ENCODE assay signal across 8 cellular contexts in the genomic region with DNA sequence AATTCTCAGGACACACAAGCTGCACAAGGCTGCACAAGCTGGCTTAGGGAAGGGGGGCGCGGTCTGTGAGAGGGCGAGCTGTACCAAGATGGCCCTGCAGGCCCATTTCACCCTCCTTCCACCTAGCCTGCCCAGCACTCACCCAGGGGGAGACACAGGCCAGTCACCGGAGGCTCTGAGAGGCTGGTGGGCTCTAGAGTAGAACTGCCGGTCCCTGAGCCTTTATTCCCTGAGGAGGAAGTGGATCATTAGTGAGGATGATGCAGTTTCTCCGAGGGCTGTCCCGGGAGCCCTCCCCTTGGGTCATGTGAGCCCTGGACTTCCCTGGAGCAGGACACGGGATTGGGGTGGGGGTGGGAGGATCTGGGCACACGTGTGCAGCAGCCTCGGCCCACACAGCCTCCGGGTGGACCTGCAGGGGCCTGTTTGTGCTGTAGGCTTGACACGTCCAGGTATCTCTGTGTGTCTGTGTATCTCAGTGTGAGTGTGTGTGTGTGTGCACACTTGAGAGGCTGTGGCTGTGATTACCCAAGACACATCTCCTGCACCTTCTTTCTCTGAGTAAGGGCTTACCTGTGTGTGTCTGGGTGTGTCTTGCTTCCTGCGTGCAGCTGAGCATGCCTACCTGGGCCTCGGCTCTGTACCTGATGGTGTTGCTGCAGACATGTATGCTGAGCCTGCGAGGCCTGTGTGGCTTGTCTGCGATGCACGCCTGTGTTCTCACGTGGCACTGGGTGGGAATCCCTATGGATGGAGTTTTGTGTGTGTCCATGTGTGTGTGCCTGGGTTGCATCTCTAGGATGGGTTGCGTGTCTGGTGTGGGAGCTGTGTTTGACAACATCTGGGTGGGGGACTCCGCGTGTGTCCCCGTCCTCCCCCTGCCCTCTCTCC. TPM values are rescaled to one million over a fixed set of nuclear protein-coding genes. Genes with fewer than 3 reads are reported as not detected.
DNase-seq lines count a peak whose midpoint lies in the region; ATAC-seq and TF ChIP-seq lines count a peak whose summit lies in the region.

Gene ACP5 (minus strand): TSS at position 195 of the 891 bp plus-strand sequence. CDS start 328 bp downstream, outside the sequence.

- POLR2A ChIA-PET in CD8-positive, alpha-beta memory T cell (lab: Charles Lee): interaction anchor here (0.5 to 0.6 kb wide), 2 partner anchors 77 to 196 kb away, joined by 3 to 7 read pairs; no protein-coding TSS in a partner anchor
- POLR2A ChIA-PET in T-cell (lab: Charles Lee): no interaction called here

- DNase-seq in CD8-positive, alpha-beta memory T cell: peak in 1 of 5 donors; percentile 23
- DNase-seq in T-cell: peak in 1 of 34 experiments; percentile 18
- peak; percentile 72 to 80 for DNase-seq in foreskin keratinocyte
- DNase-seq in dedifferentiated amniotic fluid mesenchymal stem cell (ENCODE audit: extremely low spot score): no peak
- no peak for DNase-seq in GM03348 (ENCODE audit: low spot score)
- DNase-seq in DMS79 (lab: John Stamatoyannopoulos, UW): no peak

- H3K27me3 ChIP-seq in CD8-positive, alpha-beta memory T cell (ENCODE audit: insufficient read depth, low read length, poor library complexity, severe bottlenecking): no peaks in the 10 kb centered on the region
- H3K27me3 ChIP-seq in foreskin keratinocyte (no peaks in the 10 kb centered on the region), neutrophil (peaks cover 38% of the 10 kb centered on the region)

- peak within 1 kb of the TSS; percentile 35 for H3K27ac ChIP-seq in CD8-positive, alpha-beta memory T cell (ENCODE audit: low read depth, low read length)
- no peak within 1 kb of the TSS for H3K27ac ChIP-seq in foreskin keratinocyte
- H3K27ac ChIP-seq in neutrophil: peak within 1 kb of the TSS; percentile 23

- peak within 1 kb of the TSS; percentile 79 to 89 (median 82) for H3K4me3 Mint-ChIP-seq in CD8-positive, alpha-beta memory T cell
- peak within 1 kb of the TSS; percentile 68 to 80 (median 75) for H3K4me3 Mint-ChIP-seq in T-cell

- H3K36me3 ChIP-seq in CD8-positive, alpha-beta memory T cell (ENCODE audit: insufficient read depth, low read length): no peaks in the 10 kb centered on the region
- no peaks in the 10 kb centered on the region for H3K36me3 ChIP-seq in neutrophil

- no peaks in the 10 kb centered on the region for H3K9me3 ChIP-seq in CD8-positive, alpha-beta memory T cell (ENCODE audit: low read length)
- H3K9me3 ChIP-seq in neutrophil: no peaks in the 10 kb centered on the region

- peaks cover 18 to 46% (median 22%) of the 10 kb centered on the region in 3 donors for H3K4me1 Mint-ChIP-seq in CD8-positive, alpha-beta memory T cell
- H3K4me1 Mint-ChIP-seq in T-cell: peaks cover 22 to 30% (median 25%) of the 10 kb centered on the region in 3 donors

- peaks cover 0 to 18% (median 1%) of the 10 kb centered on the region in 3 donors for H3K36me3 Mint-ChIP-seq in CD8-positive, alpha-beta memory T cell
- peaks cover 6% of the 10 kb centered on the region for H3K36me3 Mint-ChIP-seq in T-cell

- TF ChIP-seq CTCF in foreskin keratinocyte (conservative IDR thresholded peaks at IDR 0.05): no peak
- no peak for TF ChIP-seq CTCF in neutrophil (IDR thresholded peaks at IDR 0.05)

- peak within 1 kb of the TSS; percentile 57 for H3K4me3 ChIP-seq in CD8-positive, alpha-beta memory T cell (ENCODE audit: low read length)
- peak within 1 kb of the TSS; percentile 50 to 66 for H3K4me3 ChIP-seq in neutrophil (ENCODE audit: low read depth in 1 of 2, low read length in 1 of 2)

- peaks cover 47% of the 10 kb centered on the region for H3K4me1 ChIP-seq in CD8-positive, alpha-beta memory T cell (ENCODE audit: insufficient read depth, low read length)
- H3K4me1 ChIP-seq in foreskin keratinocyte (peaks cover 3% of the 10 kb centered on the region), neutrophil (ENCODE audit: control insufficient read depth in 1 of 2, insufficient read depth in 1 of 2, low read depth in 1 of 2, low read length in 1 of 2) (peaks cover 11 to 12% of the 10 kb centered on the region in 2 experiments)

- ATAC-seq in T-cell (replicated peaks in 1 of 4) (peak in 2 of 4 experiments; percentile 11 to 24), foreskin keratinocyte (peak; percentile 53), GM18867 (IDR thresholded peaks at IDR 0.05; ENCODE audit: unreplicated experiment) (no peak)

- peak within 1 kb of the TSS; percentile 50 to 93 (median 76) for H3K27ac Mint-ChIP-seq in CD8-positive, alpha-beta memory T cell
- H3K27ac Mint-ChIP-seq in T-cell: peak within 1 kb of the TSS; percentile 68 to 87

- H3K9me3 Mint-ChIP-seq in CD8-positive, alpha-beta memory T cell: no peaks in the 10 kb centered on the region
- H3K9me3 Mint-ChIP-seq in T-cell: no peaks in the 10 kb centered on the region

- H3K27me3 Mint-ChIP-seq in CD8-positive, alpha-beta memory T cell: no peaks in the 10 kb centered on the region
- no peaks in the 10 kb centered on the region for H3K27me3 Mint-ChIP-seq in T-cell

- CTCF ChIA-PET in CD8-positive, alpha-beta memory T cell (lab: Charles Lee): interaction anchor here (2.7 kb wide), 1 partner anchor 18 kb away, joined by 11 read pairs; the partner anchor contains the start of gene ELOF1
- CTCF ChIA-PET in T-cell (lab: Charles Lee): interaction anchor here (0.6 to 0.8 kb wide), 3 partner anchors 15 to 122 kb away, joined by 3 to 4 read pairs (median 4); no protein-coding TSS in a partner anchor

RNA-seq across cellular contexts. Expression of gene ACP5, which starts in this region (rescaled TPM):
- 1 to 10 TPM; 5.7 TPM for total RNA-seq in CD8-positive, alpha-beta memory T cell
- polyA plus RNA-seq in CD8-positive, alpha-beta memory T cell: 11.8 TPM
- 10 to 100 TPM; 16.2 to 29.8 (median 18.6) TPM for total RNA-seq in T-cell
- 13.2 and 14.5 TPM in 2 replicates for total RNA-seq in foreskin keratinocyte
- 15.0 and 17.4 TPM in 2 replicates for polyA plus RNA-seq in foreskin keratinocyte

Comparison
In these comparisons a context has a peak if more than half of its experiments do, and no peak if none do; other contexts are left out.
1. DNase-seq: peak in foreskin keratinocyte (2 of 2); none in dedifferentiated amniotic fluid mesenchymal stem cell (single experiment), GM03348 (single experiment) and DMS79 (single experiment).